ENCODE assay signal across 8 cellular contexts in the genomic region with DNA sequence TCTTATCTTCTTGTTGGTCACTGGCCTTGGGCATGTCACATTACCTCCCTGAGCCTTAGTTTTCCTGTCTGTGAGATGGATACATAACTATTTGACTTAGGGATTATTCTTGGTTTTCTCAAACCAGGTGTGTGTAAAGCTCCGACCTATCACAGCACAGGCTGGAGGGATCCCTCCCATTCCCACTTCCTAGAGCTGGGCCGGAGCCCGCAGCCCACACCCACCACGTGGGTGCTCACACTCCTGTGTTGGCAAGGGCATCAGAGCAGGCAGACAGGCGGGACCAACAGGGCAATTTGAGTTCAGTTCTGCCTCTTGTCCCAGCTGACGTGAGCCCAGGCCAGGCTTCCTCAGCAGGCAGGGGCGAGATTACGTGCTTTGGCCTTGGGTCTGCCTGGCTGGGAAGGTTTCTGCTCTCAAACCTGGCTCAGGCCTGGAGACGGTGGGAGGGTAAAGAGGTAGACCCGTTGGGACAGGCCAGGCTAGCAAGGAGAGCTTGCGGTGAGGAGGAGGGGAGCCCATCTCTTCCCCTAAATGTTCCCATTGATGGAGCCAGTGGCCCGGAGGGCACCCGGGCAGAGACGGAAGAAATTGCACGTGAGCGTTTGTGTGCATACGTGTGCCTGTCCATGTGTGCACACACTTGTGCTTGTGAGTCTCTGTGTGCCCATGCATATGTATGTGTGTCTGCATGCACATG. TPM values are rescaled to one million over a fixed set of nuclear protein-coding genes. Genes with fewer than 3 reads are reported as not detected.
DNase-seq lines count a peak whose midpoint lies in the region; ATAC-seq, FAIRE-seq and TF ChIP-seq lines count a peak whose summit lies in the region.

No MANE protein-coding gene starts in this region.

- peak; percentile 64 for FAIRE-seq in GM19239 (lab: Jason Lieb, UNC)

- H3K9me3 ChIP-seq in KOPT-K1 (ENCODE audit: insufficient read depth, low read length, poor library complexity, severe bottlenecking) (no peaks in the 10 kb centered on the region), prostate gland (no peaks in the 10 kb centered on the region)

- intact Hi-C loops in prostate gland (cut with DNase I), result no loop called here

- TF ChIP-seq POLR2A in prostate gland (IDR thresholded peaks at IDR 0.05), result no peak

- H3K9me3 Mint-ChIP-seq in endothelial cell (ENCODE audit: unreplicated experiment), result no peaks in the 10 kb centered on the region

- H3K4me3 Mint-ChIP-seq in endothelial cell (ENCODE audit: unreplicated experiment), result peak overlapping the region; percentile 76

- peaks cover 16% of the 10 kb centered on the region for H3K27me3 Mint-ChIP-seq in endothelial cell (ENCODE audit: unreplicated experiment)

- WGBS in prostate gland, result 41% methylated on average over 17 of the region's 17 CpGs

- no peak for DNase-seq in GM19239 (ENCODE audit: insufficient read length, low spot score)
- DNase-seq in endothelial cell (ENCODE audit: low spot score), result no peak
- peak; percentile 51 for DNase-seq in prostate gland (ENCODE audit: low spot score)
- DNase-seq in hepatic stellate cell (ENCODE audit: low spot score), result no peak
- DNase-seq in GM03348 (ENCODE audit: low spot score), result no peak
- DNase-seq in DMS153 treated with DMSO at 0.1 percent for 48 hours (lab: John Stamatoyannopoulos, UW; ENCODE audit: unreplicated experiment), result no peak

- H3K4me1 Mint-ChIP-seq in endothelial cell (ENCODE audit: unreplicated experiment), result peaks cover 76% of the 10 kb centered on the region

- TF ChIP-seq CTCF in endothelial cell (IDR thresholded peaks at IDR 0.05; ENCODE audit: unreplicated experiment), result no peak
- TF ChIP-seq CTCF in prostate gland (IDR thresholded peaks at IDR 0.05), result no peak

- H3K36me3 ChIP-seq in KOPT-K1 (ENCODE audit: insufficient read depth, low read length), result no peaks in the 10 kb centered on the region
- no peaks in the 10 kb centered on the region for H3K36me3 ChIP-seq in prostate gland

- ATAC-seq in HG03039 (IDR thresholded peaks at IDR 0.05; ENCODE audit: unreplicated experiment), result no peak

- no peak overlapping the region for H3K4me3 ChIP-seq in prostate gland

- H3K27ac Mint-ChIP-seq in endothelial cell (ENCODE audit: unreplicated experiment), result peak overlapping the region; percentile 86

- H3K27me3 ChIP-seq in prostate gland (replicated peaks; ENCODE audit: insufficient read depth), result no peaks in the 10 kb centered on the region

- H3K36me3 Mint-ChIP-seq in endothelial cell (ENCODE audit: low read depth, unreplicated experiment), result no peaks in the 10 kb centered on the region

- peaks cover 26% of the 10 kb centered on the region for H3K4me1 ChIP-seq in prostate gland (replicated peaks)

- H3K27ac ChIP-seq in KOPT-K1 (ENCODE audit: low read depth, low read length, poor library complexity, severe bottlenecking) (peak overlapping the region; percentile 69), prostate gland (peak overlapping the region; percentile 77 to 82)

RNA-seq across cellular contexts. Expression of gene SH3TC1, which starts 0.7 kb away (rescaled TPM):
- total RNA-seq in endothelial cell (ENCODE audit: unreplicated experiment) (114 TPM), prostate gland (10 to 100 TPM; 22.4 to 37.5 TPM)

RNA-seq across cellular contexts. Expression of gene ABLIM2, which starts 39.7 kb away (rescaled TPM):
- total RNA-seq in endothelial cell (ENCODE audit: unreplicated experiment) (0.74 TPM), prostate gland (1 to 10 TPM; 2.6 to 7.3 TPM)
